In the genomic region with DNA sequence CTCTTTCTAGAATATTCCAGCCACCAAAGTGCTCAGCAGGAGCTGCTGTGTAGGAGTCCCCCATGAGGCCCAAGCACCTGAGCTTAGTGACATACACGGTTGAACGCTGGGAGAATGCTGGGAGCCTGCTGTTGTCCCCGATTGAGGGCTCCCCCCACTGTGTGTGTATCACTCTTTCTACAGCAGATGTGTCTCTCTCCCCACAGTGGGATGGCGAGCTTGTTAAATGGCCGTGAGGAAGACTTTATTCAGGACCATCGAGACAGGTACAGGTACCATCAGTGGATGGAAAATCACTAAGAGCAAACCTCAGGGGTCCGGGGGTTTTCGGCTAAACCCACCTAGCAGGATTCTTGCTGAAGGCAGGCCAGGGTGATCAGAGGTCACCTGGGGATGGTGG, we compare ENCODE assay signal across 21 cellular contexts. TPM values are rescaled to one million over a fixed set of nuclear protein-coding genes. Genes with fewer than 3 reads are reported as not detected.
DNase-seq lines count a peak whose midpoint lies in the region; ATAC-seq, FAIRE-seq and TF ChIP-seq lines count a peak whose summit lies in the region.
"Had no signal": no experiment of that assay in that cellular context is flagged by ENCODE, and none has a peak within 500 bp of the region (broad histone marks: within the 10 kb centered on the region; RNA-seq: fewer than 3 reads in every experiment).

No MANE protein-coding gene starts in this region.

- intact Hi-C loops in GM12878 (cut with micrococcal nuclease; ENCODE audit: unreplicated experiment) (no loop called here), posterior vena cava (cut with DNase I) (no loop called here)

- H3K27me3 Mint-ChIP-seq in stimulated activated naive CD8-positive, alpha-beta T cell treated with anti-CD3 and anti-CD28 coated beads, Interleukin-15, amount 100 ng/mL, for 72 hours: no peaks in the 10 kb centered on the region
- H3K27me3 Mint-ChIP-seq in neural progenitor cell (ENCODE audit: insufficient read depth, low read depth): peaks cover 8% of the 10 kb centered on the region

- CTCF ChIA-PET in GM12878 (lab: Yijun Ruan, JAX): no interaction called here

- POLR2A ChIA-PET in GM12878 (lab: Charles Lee): no interaction called here

- ATAC-seq in stimulated activated naive CD8-positive, alpha-beta T cell treated with anti-CD3 and anti-CD28 coated beads, Interleukin-15, amount 100 ng/mL, for 72 hours: no peak
- ATAC-seq in stimulated activated naive CD8-positive, alpha-beta T cell treated with anti-CD3 and anti-CD28 coated beads, Interleukin-15, Interleukin-2, amounts not matched to agents 100 U/mL and 50 U/mL, for 24 hours: no peak
- no peak for ATAC-seq in GM12878
- no peak for ATAC-seq in HG03442 (IDR thresholded peaks at IDR 0.05; ENCODE audit: unreplicated experiment)
- ATAC-seq: GM23338 had no signal

- no peak for TF ChIP-seq CTCF in GM12878 (IDR thresholded peaks at IDR 0.05 in 2 of 3, conservative IDR thresholded peaks at IDR 0.05 in 1 of 3; ENCODE audit: control insufficient read depth in 2 of 3, extremely low read depth in 1 of 3, insufficient read depth in 1 of 3, low read depth in 3 of 3, low read length in 3 of 3)
- TF ChIP-seq CTCF in neural progenitor cell (IDR thresholded peaks at IDR 0.05): no peak

- no peak for FAIRE-seq in GM12878 (lab: Jason Lieb, UNC)
- FAIRE-seq: GM19239 had no signal

- H3K9ac ChIP-seq in GM12878 (ENCODE audit: control insufficient read depth, insufficient read depth, low read length): no peak overlapping the region
- no peak overlapping the region for H3K9ac ChIP-seq in neural progenitor cell
- H3K9ac ChIP-seq: SK-N-SH had no signal

- no peak for TF ChIP-seq RAD21 in GM12878 (IDR thresholded peaks at IDR 0.05; ENCODE audit: insufficient read depth, low read depth, low read length)

- SMC1A ChIA-PET in GM12878 (lab: Charles Lee; ENCODE audit: uncharacterized antibody, unreplicated experiment): no interaction called here

- TF ChIP-seq EP300 in GM12878 (IDR thresholded peaks at IDR 0.05; ENCODE audit: borderline replicate concordance in 1 of 2, control insufficient read depth in 1 of 2, low read depth in 2 of 2, low read length in 2 of 2): no peak

- H2AFZ ChIP-seq in GM12878 (ENCODE audit: control insufficient read depth, low read depth, low read length) (no peak overlapping the region), neural progenitor cell (replicated peaks) (no peak overlapping the region)
- H2AFZ ChIP-seq: GM23338 had no signal

- no peaks in the 10 kb centered on the region for H3K79me2 ChIP-seq in GM12878 (ENCODE audit: control insufficient read depth, insufficient read depth, low read length)
- H3K79me2 ChIP-seq in neural progenitor cell (ENCODE audit: low read depth): no peaks in the 10 kb centered on the region

- BruUV-seq in GM12878 (replicated peaks; lab: Mats Ljungman, UMichigan): TSS peak; percentile 35

- no peak overlapping the region for H3K4me2 ChIP-seq in GM12878 (ENCODE audit: control insufficient read depth, insufficient read depth)
- H3K4me2 ChIP-seq in neural progenitor cell: no peak overlapping the region
- H3K4me2 ChIP-seq: GM23338, SK-N-SH had no signal

- peaks cover 8 to 11% of the 10 kb centered on the region in 2 experiments; a peak in 2 of 4 replicates for H3K36me3 ChIP-seq in GM12878 (ENCODE audit: control insufficient read depth in 2 of 2, insufficient read depth in 2 of 2, low read length in 1 of 2)
- no peaks in the 10 kb centered on the region for H3K36me3 ChIP-seq in neural progenitor cell

- peaks cover 23% of the 10 kb centered on the region for H3K36me3 Mint-ChIP-seq in neural progenitor cell

- no peak for DNase-seq in stimulated activated naive CD8-positive, alpha-beta T cell treated with anti-CD3 and anti-CD28 coated beads, Interleukin-15, amount 100 ng/mL, for 72 hours
- no peak for DNase-seq in stimulated activated naive CD8-positive, alpha-beta T cell treated with anti-CD3 and anti-CD28 coated beads, Interleukin-15, Interleukin-2, amounts not matched to agents 100 U/mL and 50 U/mL, for 24 hours
- no peak for DNase-seq in GM12878 (ENCODE audit: low read depth, low spot score)
- peak; percentile 24 for DNase-seq in posterior vena cava (ENCODE audit: low spot score)
- DNase-seq in central memory CD4-positive, alpha-beta T cell: no peak
- no peak for DNase-seq in neural progenitor cell (ENCODE audit: low spot score)
- DNase-seq: GDM1, KBM-7, NCI-H1105, NCI-H1694, NCI-H510A, NCI-H774, OCI-M1, SHP77 treated with DMSO at 0.1 percent for 48 hours, SK-N-SH had no signal

- H3K27ac ChIP-seq in GM12878 (ENCODE audit: control insufficient read depth, insufficient read depth) (no peak overlapping the region), neural progenitor cell (no peak overlapping the region)
- H3K27ac ChIP-seq: C4-2B had no signal

- H3K9me3 ChIP-seq in GM12878 (replicated peaks; ENCODE audit: control insufficient read depth, insufficient read depth, low read length) (no peaks in the 10 kb centered on the region), neural progenitor cell (ENCODE audit: low read depth) (no peaks in the 10 kb centered on the region)
- H3K9me3 ChIP-seq: SK-N-SH had no signal

- in situ Hi-C loops in GM12878 (cut with MboI): no loop called here

- H3K27me3 ChIP-seq in GM12878 (replicated peaks in 1 of 2; ENCODE audit: control insufficient read depth in 2 of 2, insufficient read depth in 2 of 2, low read length in 1 of 2): no peaks in the 10 kb centered on the region
- no peaks in the 10 kb centered on the region for H3K27me3 ChIP-seq in neural progenitor cell

- 88% methylated on average over 8 of the region's 8 CpGs for WGBS in GM12878 (ENCODE audit: insufficient coverage, insufficient replicate concordance, low lambda C conversion rate, missing lambda C conversion rate)

- H3K4me3 ChIP-seq in GM12878: no peak overlapping the region
- no peak overlapping the region for H3K4me3 ChIP-seq in neural progenitor cell
- H3K4me3 ChIP-seq: GM23338 had no signal

- H3K9me3 Mint-ChIP-seq in stimulated activated naive CD8-positive, alpha-beta T cell treated with anti-CD3 and anti-CD28 coated beads, Interleukin-15, amount 100 ng/mL, for 72 hours: no peaks in the 10 kb centered on the region
- H3K9me3 Mint-ChIP-seq in neural progenitor cell: peaks cover 8% of the 10 kb centered on the region

- no peak overlapping the region for H3K4me3 Mint-ChIP-seq in stimulated activated naive CD8-positive, alpha-beta T cell treated with anti-CD3 and anti-CD28 coated beads, Interleukin-15, amount 100 ng/mL, for 72 hours
- H3K4me3 Mint-ChIP-seq in neural progenitor cell: no peak overlapping the region
- H3K4me3 Mint-ChIP-seq: GM23338 had no signal

- RAD21 ChIA-PET in GM12878 (lab: Charles Lee; ENCODE audit: unreplicated experiment): no interaction called here

- TF ChIP-seq POLR2A in GM12878 (IDR thresholded peaks at IDR 0.05; ENCODE audit: low read depth, low read length): no peak

- H3K4me1 Mint-ChIP-seq in stimulated activated naive CD8-positive, alpha-beta T cell treated with anti-CD3 and anti-CD28 coated beads, Interleukin-15, amount 100 ng/mL, for 72 hours: no peaks in the 10 kb centered on the region
- H3K4me1 Mint-ChIP-seq in neural progenitor cell: no peaks in the 10 kb centered on the region
- H3K4me1 Mint-ChIP-seq: GM23338 had no signal

- H3K4me1 ChIP-seq in GM12878 (ENCODE audit: control insufficient read depth, insufficient read depth, low read length) (no peaks in the 10 kb centered on the region), neural progenitor cell (no peaks in the 10 kb centered on the region)

- peak overlapping the region; percentile 34 to 49 for H3K27ac Mint-ChIP-seq in stimulated activated naive CD8-positive, alpha-beta T cell treated with anti-CD3 and anti-CD28 coated beads, Interleukin-15, amount 100 ng/mL, for 72 hours
- H3K27ac Mint-ChIP-seq in neural progenitor cell: no peak overlapping the region
- H3K27ac Mint-ChIP-seq: GM23338 had no signal

- H4K20me1 ChIP-seq in GM12878 (ENCODE audit: control insufficient read depth, insufficient read depth) (no peaks in the 10 kb centered on the region), neural progenitor cell (ENCODE audit: low read depth) (no peaks in the 10 kb centered on the region)

- H3F3A ChIP-seq in neural progenitor cell (ENCODE audit: low read depth): no peaks in the 10 kb centered on the region

RNA-seq across cellular contexts. Expression of gene EPN1, which starts 22.7 kb away (rescaled TPM):
- total RNA-seq in GM12878 (2013; cell fraction: nucleolus; rRNA removed): 21.7 and 25.6 TPM in 2 replicates
- total RNA-seq in GM12878 (2014; rRNA removed): 7.7 and 12.0 TPM in 2 replicates
- 4.7 and 6.2 TPM in 2 replicates for total RNA-seq in GM12878 (2014; rRNA removed; fragmentation: Illumina TruSeq; extraction: Trizol)
- 79.8 and 88.5 TPM in 2 replicates for total RNA-seq in GM12878 (2021)
- 7.1 TPM for polyA plus RNA-seq in GM12878 (2011; ENCODE audit: low read depth)
- polyA plus RNA-seq in GM12878 (2011; rRNA removed): 3.4 and 9.3 TPM in 2 replicates
- 18.3 and 23.2 TPM in 2 replicates for polyA plus RNA-seq in GM12878 (2011; cell fraction: cytosol; rRNA removed)
- polyA plus RNA-seq in GM12878 (2011; cell fraction: nucleus; rRNA removed): 35.8 and 58.4 TPM in 2 replicates
- polyA plus RNA-seq in GM12878 (2012): 28.6 and 36.3 TPM in 2 replicates
- polyA plus RNA-seq in GM12878 (2014; fragmentation: Illumina TruSeq; extraction: Trizol): 2.0 and 6.8 TPM in 2 replicates
- under 1 TPM; 0.11 to 0.16 TPM for polyA plus RNA-seq in GM12878 (2014; fragmentation: Nextera tagmentation; extraction: Ambion mirVana)
- 36.9 and 47.0 TPM in 2 replicates for polyA plus RNA-seq in GM12878 (2014; rRNA removed)
- polyA plus RNA-seq in GM12878 (2016; fragmentation: Nextera tagmentation; extraction: Ambion mirVana): 10 to 100 TPM; 21.8 to 22.1 TPM
- 19.7 and 22.3 TPM in 2 replicates for polyA minus RNA-seq in GM12878 (2011; rRNA and poly(A)+ RNA removed)
- 18.9 and 25.0 TPM in 2 replicates for polyA minus RNA-seq in GM12878 (2011; cell fraction: cytosol; rRNA and poly(A)+ RNA removed)
- 9.1 and 13.6 TPM in 2 replicates for polyA minus RNA-seq in GM12878 (2011; cell fraction: nucleus; rRNA and poly(A)+ RNA removed)
- total RNA-seq in posterior vena cava: 10 to 100 TPM; 75.5 to 76.4 TPM
- 16.1 and 75.0 TPM in 2 replicates for total RNA-seq in neural progenitor cell (ENCODE audit: low replicate concordance)

RNA-seq across cellular contexts. Expression of gene NLRP9, which starts 40.5 kb away (rescaled TPM):
- not detected in 2 replicates for total RNA-seq in GM12878 (2013; cell fraction: nucleolus; rRNA removed)
- total RNA-seq in GM12878 (2014; rRNA removed): not detected in 2 replicates
- not detected in 2 replicates for total RNA-seq in GM12878 (2014; rRNA removed; fragmentation: Illumina TruSeq; extraction: Trizol)
- total RNA-seq in GM12878 (2021): not detected in 2 replicates
- not detected for polyA plus RNA-seq in GM12878 (2011; ENCODE audit: low read depth)
- not detected in 2 replicates for polyA plus RNA-seq in GM12878 (2011; rRNA removed)
- polyA plus RNA-seq in GM12878 (2011; cell fraction: cytosol; rRNA removed): not detected in 2 replicates
- polyA plus RNA-seq in GM12878 (2011; cell fraction: nucleus; rRNA removed): 0.03 TPM in 1 of 2 replicates, not detected in the other
- not detected in 2 replicates for polyA plus RNA-seq in GM12878 (2012)
- polyA plus RNA-seq in GM12878 (2014; fragmentation: Illumina TruSeq; extraction: Trizol): not detected in 2 replicates
- not detected for polyA plus RNA-seq in GM12878 (2014; fragmentation: Nextera tagmentation; extraction: Ambion mirVana)
- 0.01 TPM in 1 of 2 replicates, not detected in the other for polyA plus RNA-seq in GM12878 (2014; rRNA removed)
- not detected for polyA plus RNA-seq in GM12878 (2016; fragmentation: Nextera tagmentation; extraction: Ambion mirVana)
- not detected in 2 replicates for polyA minus RNA-seq in GM12878 (2011; rRNA and poly(A)+ RNA removed)
- polyA minus RNA-seq in GM12878 (2011; cell fraction: cytosol; rRNA and poly(A)+ RNA removed): not detected in 2 replicates
- not detected in 2 replicates for polyA minus RNA-seq in GM12878 (2011; cell fraction: nucleus; rRNA and poly(A)+ RNA removed)
- not detected for total RNA-seq in posterior vena cava
- not detected in 2 replicates for total RNA-seq in neural progenitor cell (ENCODE audit: low replicate concordance)
- total RNA-seq: Daoy, GM23338, RPMI7951 had no signal
- polyA plus RNA-seq: GM23338, SK-N-SH had no signal

RNA-seq across cellular contexts. Expression of gene U2AF2, which starts 42.9 kb away (rescaled TPM):
- 46.0 and 50.9 TPM in 2 replicates for total RNA-seq in GM12878 (2013; cell fraction: nucleolus; rRNA removed)
- 204 and 228 TPM in 2 replicates for total RNA-seq in GM12878 (2014; rRNA removed)
- total RNA-seq in GM12878 (2014; rRNA removed; fragmentation: Illumina TruSeq; extraction: Trizol): 112 and 121 TPM in 2 replicates
- 308 and 338 TPM in 2 replicates for total RNA-seq in GM12878 (2021)
- 59.4 TPM for polyA plus RNA-seq in GM12878 (2011; ENCODE audit: low read depth)
- 54.9 and 140 TPM in 2 replicates for polyA plus RNA-seq in GM12878 (2011; rRNA removed)
- 239 and 270 TPM in 2 replicates for polyA plus RNA-seq in GM12878 (2011; cell fraction: cytosol; rRNA removed)
- 425 and 604 TPM in 2 replicates for polyA plus RNA-seq in GM12878 (2011; cell fraction: nucleus; rRNA removed)
- polyA plus RNA-seq in GM12878 (2012): 148 and 173 TPM in 2 replicates
- polyA plus RNA-seq in GM12878 (2014; fragmentation: Illumina TruSeq; extraction: Trizol): 50.9 and 141 TPM in 2 replicates
- polyA plus RNA-seq in GM12878 (2014; fragmentation: Nextera tagmentation; extraction: Ambion mirVana): 1 to 10 TPM; 3.0 to 8.3 TPM
- 284 and 360 TPM in 2 replicates for polyA plus RNA-seq in GM12878 (2014; rRNA removed)
- 10 to 100 TPM; 46.2 to 48.9 TPM for polyA plus RNA-seq in GM12878 (2016; fragmentation: Nextera tagmentation; extraction: Ambion mirVana)
- polyA minus RNA-seq in GM12878 (2011; rRNA and poly(A)+ RNA removed): 61.6 and 111 TPM in 2 replicates
- 60.9 and 65.2 TPM in 2 replicates for polyA minus RNA-seq in GM12878 (2011; cell fraction: cytosol; rRNA and poly(A)+ RNA removed)
- 63.1 and 102 TPM in 2 replicates for polyA minus RNA-seq in GM12878 (2011; cell fraction: nucleus; rRNA and poly(A)+ RNA removed)
- 10 to 100 TPM; 89.3 to 91.7 TPM for total RNA-seq in posterior vena cava
- total RNA-seq in neural progenitor cell (ENCODE audit: low replicate concordance): 124 and 238 TPM in 2 replicates

RNA-seq across cellular contexts. Expression of gene CCDC106, which starts 49.7 kb away (rescaled TPM):
- 8.3 and 8.6 TPM in 2 replicates for total RNA-seq in GM12878 (2013; cell fraction: nucleolus; rRNA removed)
- total RNA-seq in GM12878 (2014; rRNA removed) (19.2 and 22.5 TPM in 2 replicates), GM12878 (2014; rRNA removed; fragmentation: Illumina TruSeq; extraction: Trizol) (11.9 and 12.7 TPM in 2 replicates), GM12878 (2021) (33.1 and 34.2 TPM in 2 replicates), posterior vena cava (10 to 100 TPM in 1 of 2 donors, 1 to 10 TPM in 1; 8.6 to 13.6 TPM), neural progenitor cell (ENCODE audit: low replicate concordance) (7.6 and 24.9 TPM in 2 replicates)
- polyA plus RNA-seq in GM12878 (2011; ENCODE audit: low read depth): 5.6 TPM
- polyA plus RNA-seq in GM12878 (2011; rRNA removed) (7.8 and 16.4 TPM in 2 replicates), GM12878 (2014; fragmentation: Illumina TruSeq; extraction: Trizol) (7.7 and 19.2 TPM in 2 replicates), GM12878 (2014; fragmentation: Nextera tagmentation; extraction: Ambion mirVana) (under 1 TPM; 0.04 to 0.14 TPM), GM12878 (2014; rRNA removed) (35.9 and 39.9 TPM in 2 replicates), GM12878 (2016; fragmentation: Nextera tagmentation; extraction: Ambion mirVana) (10 to 100 TPM; 20.4 to 25.7 TPM)
- 17.5 and 27.2 TPM in 2 replicates for polyA plus RNA-seq in GM12878 (2011; cell fraction: cytosol; rRNA removed)
- polyA plus RNA-seq in GM12878 (2011; cell fraction: nucleus; rRNA removed): 38.1 and 48.1 TPM in 2 replicates
- 27.7 and 32.6 TPM in 2 replicates for polyA plus RNA-seq in GM12878 (2012)
- polyA minus RNA-seq in GM12878 (2011; rRNA and poly(A)+ RNA removed): 3.4 and 7.2 TPM in 2 replicates
- polyA minus RNA-seq in GM12878 (2011; cell fraction: cytosol; rRNA and poly(A)+ RNA removed): 5.5 and 7.0 TPM in 2 replicates
- 6.4 and 14.4 TPM in 2 replicates for polyA minus RNA-seq in GM12878 (2011; cell fraction: nucleus; rRNA and poly(A)+ RNA removed)

RNA-seq across cellular contexts. Expression of gene ZNF581, which starts 54.2 kb away (rescaled TPM):
- total RNA-seq in GM12878 (2013; cell fraction: nucleolus; rRNA removed): 5.3 and 7.2 TPM in 2 replicates
- 22.1 and 25.4 TPM in 2 replicates for total RNA-seq in GM12878 (2014; rRNA removed)
- total RNA-seq in GM12878 (2014; rRNA removed; fragmentation: Illumina TruSeq; extraction: Trizol): 14.0 and 14.1 TPM in 2 replicates
- total RNA-seq in GM12878 (2021): 44.9 and 45.4 TPM in 2 replicates
- 31.2 TPM for polyA plus RNA-seq in GM12878 (2011; ENCODE audit: low read depth)
- 13.5 and 19.1 TPM in 2 replicates for polyA plus RNA-seq in GM12878 (2011; rRNA removed)
- 27.8 and 34.4 TPM in 2 replicates for polyA plus RNA-seq in GM12878 (2011; cell fraction: cytosol; rRNA removed)
- 21.8 and 24.9 TPM in 2 replicates for polyA plus RNA-seq in GM12878 (2011; cell fraction: nucleus; rRNA removed)
- 43.7 and 58.1 TPM in 2 replicates for polyA plus RNA-seq in GM12878 (2012)
- 7.8 and 13.2 TPM in 2 replicates for polyA plus RNA-seq in GM12878 (2014; fragmentation: Illumina TruSeq; extraction: Trizol)
- polyA plus RNA-seq in GM12878 (2014; fragmentation: Nextera tagmentation; extraction: Ambion mirVana): 10 to 100 TPM in 1 of 2 experiments, 1 to 10 TPM in 1; 4.7 to 18.1 TPM
- polyA plus RNA-seq in GM12878 (2014; rRNA removed): 39.6 and 45.3 TPM in 2 replicates
- polyA plus RNA-seq in GM12878 (2016; fragmentation: Nextera tagmentation; extraction: Ambion mirVana): 10 to 100 TPM; 29.1 to 37.0 TPM
- polyA minus RNA-seq in GM12878 (2011; rRNA and poly(A)+ RNA removed): 15.2 and 28.9 TPM in 2 replicates
- polyA minus RNA-seq in GM12878 (2011; cell fraction: cytosol; rRNA and poly(A)+ RNA removed): 11.5 and 15.8 TPM in 2 replicates
- polyA minus RNA-seq in GM12878 (2011; cell fraction: nucleus; rRNA and poly(A)+ RNA removed): 6.0 and 9.0 TPM in 2 replicates
- total RNA-seq in posterior vena cava: 10 to 100 TPM in 1 of 2 donors, 1 to 10 TPM in 1; 8.0 to 12.0 TPM
- 12.2 and 32.4 TPM in 2 replicates for total RNA-seq in neural progenitor cell (ENCODE audit: low replicate concordance)
